In the genomic region with DNA sequence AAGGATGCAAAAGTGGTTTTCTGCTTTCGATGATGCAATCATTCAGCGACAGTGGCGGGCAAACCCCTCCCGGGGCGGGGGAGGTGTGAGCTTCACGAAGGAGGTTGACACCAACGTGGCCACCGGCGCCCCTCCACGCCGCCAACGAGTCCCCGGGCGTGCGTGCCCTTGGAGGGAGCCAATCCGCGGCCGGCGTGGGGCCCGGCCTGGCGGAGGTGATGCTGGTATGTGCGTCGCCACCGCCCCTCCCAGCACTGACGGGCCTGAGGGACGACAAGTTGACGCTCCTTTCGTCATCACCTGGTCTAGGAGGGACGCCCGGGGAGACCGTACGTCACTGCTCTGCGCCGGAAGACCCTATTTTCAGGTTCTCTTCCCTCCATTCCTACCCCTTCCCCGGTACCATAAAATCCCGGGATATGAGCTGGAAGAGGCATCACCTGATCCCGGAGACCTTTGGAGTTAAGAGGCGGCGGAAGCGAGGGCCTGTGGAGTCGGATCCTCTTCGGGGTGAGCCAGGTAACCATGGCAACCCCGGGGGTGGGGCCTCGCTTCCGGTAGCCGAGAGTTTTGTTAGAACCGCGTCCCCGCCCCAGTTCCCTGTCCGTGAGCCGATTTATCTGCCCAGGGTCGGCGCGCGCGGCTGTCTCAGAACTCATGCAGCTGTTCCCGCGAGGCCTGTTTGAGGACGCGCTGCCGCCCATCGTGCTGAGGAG, we compare ENCODE assay signal across 8 cellular contexts. TPM values are rescaled to one million over a fixed set of nuclear protein-coding genes. Genes with fewer than 3 reads are reported as not detected.
DNase-seq lines count a peak whose midpoint lies in the region; TF ChIP-seq lines count a peak whose summit lies in the region.

A gene (minus strand): TSS at position 146 of the 716 bp plus-strand sequence. CDS start 463 bp downstream, outside the sequence.

- H3K4me3 Mint-ChIP-seq in neural crest cell, result peak within 1 kb of the TSS; percentile 100

- peak within 1 kb of the TSS; percentile 90 for H2AFZ ChIP-seq in MM.1S (ENCODE audit: low read length)

- H3K9me3 ChIP-seq in ES-I3 (ENCODE audit: control insufficient read depth, insufficient read depth, low read length), result no peaks in the 10 kb centered on the region; the same call in 1 of the 2 replicates
- no peaks in the 10 kb centered on the region for H3K9me3 ChIP-seq in HAP-1
- H3K9me3 ChIP-seq in MM.1S (replicated peaks; ENCODE audit: insufficient read depth, low read length), result no peaks in the 10 kb centered on the region
- no peaks in the 10 kb centered on the region for H3K9me3 ChIP-seq in stomach smooth muscle (ENCODE audit: control insufficient read depth in 2 of 2, low read length in 2 of 2)

- peak within 1 kb of the TSS; percentile 100 for H3K27ac Mint-ChIP-seq in neural crest cell (ENCODE audit: unreplicated experiment)

- peaks cover 8% of the 10 kb centered on the region for H3K36me3 ChIP-seq in ES-I3 (ENCODE audit: insufficient read depth, low read length)
- peaks cover 37% of the 10 kb centered on the region for H3K36me3 ChIP-seq in HAP-1 (replicated peaks)
- H3K36me3 ChIP-seq in MM.1S (replicated peaks; ENCODE audit: insufficient read depth, low read length), result no peaks in the 10 kb centered on the region
- H3K36me3 ChIP-seq in stomach smooth muscle (ENCODE audit: control insufficient read depth in 2 of 2, insufficient read depth in 2 of 2, low read length in 2 of 2), result peaks cover 16 to 20% of the 10 kb centered on the region in 2 donors

- no peaks in the 10 kb centered on the region for H3K27me3 ChIP-seq in HAP-1 (ENCODE audit: low read depth)
- no peaks in the 10 kb centered on the region for H3K27me3 ChIP-seq in MM.1S (replicated peaks; ENCODE audit: insufficient read depth, low read length)
- no peaks in the 10 kb centered on the region for H3K27me3 ChIP-seq in stomach smooth muscle (ENCODE audit: control insufficient read depth in 1 of 2, insufficient read depth in 2 of 2, low read length in 2 of 2)

- peaks cover 11% of the 10 kb centered on the region for H3F3A ChIP-seq in MM.1S (ENCODE audit: insufficient read depth, low read length)

- H3K27ac ChIP-seq in MM.1S (ENCODE audit: low read length) (peak within 1 kb of the TSS; percentile 89), stomach smooth muscle (ENCODE audit: low read length) (peak within 1 kb of the TSS; percentile 98)

- peaks cover 25% of the 10 kb centered on the region for H3K79me2 ChIP-seq in MM.1S (ENCODE audit: low read length)

- no peaks in the 10 kb centered on the region for H3K27me3 Mint-ChIP-seq in neural crest cell (ENCODE audit: low read depth)

- H3K4me1 Mint-ChIP-seq in neural crest cell, result peaks cover 33% of the 10 kb centered on the region

- H4K20me1 ChIP-seq in MM.1S (ENCODE audit: insufficient read depth, low read length), result no peaks in the 10 kb centered on the region

- no peaks in the 10 kb centered on the region for H3K9me2 ChIP-seq in MM.1S (replicated peaks; ENCODE audit: insufficient read depth, low read length)

- in situ Hi-C loops in HAP-1 (cut with MboI; ENCODE audit: low sequenced_read_pairs), result no loop called here

- H3K4me1 ChIP-seq in ES-I3 (ENCODE audit: insufficient read depth, low read length), result peaks cover 5% of the 10 kb centered on the region; the same call in 1 of the 2 replicates
- H3K4me1 ChIP-seq in HAP-1, result peaks cover 12% of the 10 kb centered on the region
- peaks cover 6% of the 10 kb centered on the region; the same call in 1 of the 2 replicates for H3K4me1 ChIP-seq in MM.1S (ENCODE audit: low read length)
- peaks cover 42% of the 10 kb centered on the region for H3K4me1 ChIP-seq in stomach smooth muscle (ENCODE audit: control insufficient read depth, insufficient read depth, low read length)

- peak within 1 kb of the TSS; percentile 69 for H3K9ac ChIP-seq in ES-I3 (ENCODE audit: low read depth, low read length)
- H3K9ac ChIP-seq in MM.1S (ENCODE audit: low read length), result peak within 1 kb of the TSS; percentile 94
- peak within 1 kb of the TSS; percentile 74 to 99 for H3K9ac ChIP-seq in stomach smooth muscle (ENCODE audit: low read length in 2 of 2)

- peaks cover 25% of the 10 kb centered on the region for H3K36me3 Mint-ChIP-seq in neural crest cell (ENCODE audit: low read depth)

- peak; percentile 86 to 96 for DNase-seq in HAP-1 (ENCODE audit: low spot score in 2 of 2)
- peak; percentile 95 for DNase-seq in MM.1S
- peak; percentile 85 for DNase-seq in SIG-M5 (lab: John Stamatoyannopoulos, UW)
- DNase-seq in activated gamma-delta T cell treated with Interleukin-2 at 50 U/mL for 16 hours, result peak; percentile 94
- DNase-seq in fibroblast of villous mesenchyme (ENCODE audit: low read depth), result peak; percentile 99
- peak; percentile 82 for DNase-seq in neural crest cell (ENCODE audit: low read depth, low spot score)

- no peaks in the 10 kb centered on the region for H3K9me3 Mint-ChIP-seq in neural crest cell

- H3K4me3 ChIP-seq in HAP-1, result peak within 1 kb of the TSS; percentile 89
- peak within 1 kb of the TSS; percentile 88 for H3K4me3 ChIP-seq in MM.1S (ENCODE audit: low read length)
- peak within 1 kb of the TSS; percentile 61 for H3K4me3 ChIP-seq in fibroblast of villous mesenchyme (ENCODE audit: low read depth, low read length)
- peak within 1 kb of the TSS; percentile 75 to 97 for H3K4me3 ChIP-seq in stomach smooth muscle (ENCODE audit: low read length in 2 of 2)

- H3K4me2 ChIP-seq in MM.1S (ENCODE audit: low read depth, low read length), result peak within 1 kb of the TSS; percentile 98

- TF ChIP-seq CTCF in MM.1S (IDR thresholded peaks at IDR 0.05; ENCODE audit: low read length), result no peak
- TF ChIP-seq CTCF in fibroblast of villous mesenchyme (IDR thresholded peaks at IDR 0.05; ENCODE audit: insufficient read depth, low read depth, low read length), result no peak
- no peak for TF ChIP-seq CTCF in neural crest cell (conservative IDR thresholded peaks at IDR 0.05)

RNA-seq across cellular contexts. Expression of the gene that starts here (rescaled TPM):
- total RNA-seq in fibroblast of villous mesenchyme, result 14.2 and 21.9 TPM in 2 replicates
- total RNA-seq in neural crest cell, result 23.8 and 26.6 TPM in 2 replicates

Comparison
In these comparisons a context has a peak if more than half of its experiments do, and no peak if none do; other contexts are left out.
1. Peak in every context shown above with its lines: DNase-seq, H3K4me3 ChIP-seq and H3K27ac ChIP-seq.